Comparison of ENCODE assay signal across 8 cellular contexts in the genomic region with DNA sequence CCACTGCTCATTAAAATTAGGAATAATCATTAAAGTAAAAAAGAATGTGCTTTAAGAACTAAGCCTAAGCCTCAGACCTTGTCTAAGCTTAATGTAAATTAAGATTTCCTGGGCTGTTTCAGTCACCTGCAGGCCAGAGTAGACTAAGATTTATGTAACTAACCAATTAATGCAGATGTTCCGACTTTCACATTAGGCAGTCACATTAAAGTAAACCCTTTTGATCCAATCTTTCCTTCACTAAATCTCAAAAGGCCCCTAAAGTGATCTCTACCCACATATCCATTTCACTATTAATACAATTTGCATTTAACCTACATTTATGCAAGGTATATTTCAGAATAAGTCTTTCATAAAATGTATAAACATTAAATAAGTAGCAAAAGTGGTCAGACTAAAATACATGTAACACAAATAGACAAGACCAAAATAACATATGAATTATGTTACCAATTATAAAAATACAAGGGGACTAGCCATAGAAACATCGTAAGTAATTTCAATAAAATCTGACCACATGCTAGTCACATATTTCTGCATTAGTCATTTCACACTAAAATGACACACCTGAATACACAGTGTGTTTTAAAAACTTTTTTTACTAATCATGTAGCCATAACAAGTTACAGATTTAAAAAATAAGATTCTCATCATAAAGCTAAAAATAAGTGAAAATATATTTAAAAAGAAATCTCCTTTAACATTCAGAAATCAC. TPM values are rescaled to one million over a fixed set of nuclear protein-coding genes. Genes with fewer than 3 reads are reported as not detected.
DNase-seq lines count a peak whose midpoint lies in the region; ATAC-seq, FAIRE-seq and TF ChIP-seq lines count a peak whose summit lies in the region.

No MANE protein-coding gene starts in this region.

- no peaks in the 10 kb centered on the region for H3K9me3 ChIP-seq in endothelial cell of umbilical vein (replicated peaks; ENCODE audit: control insufficient read depth, insufficient read depth, low read length)

- dilution Hi-C loops in endothelial cell of umbilical vein (cut with MboI; ENCODE audit: extremely low pct_ligation_motif_present, low sequenced_read_pairs), result loop anchor here (25.0 kb wide), 1 partner anchor 183 kb away; no protein-coding TSS in a partner anchor

- H3K27me3 ChIP-seq in endothelial cell of umbilical vein (ENCODE audit: control insufficient read depth in 2 of 2, insufficient read depth in 2 of 2, low read length in 2 of 2), result no peaks in the 10 kb centered on the region

- peak; percentile 48 for ATAC-seq in HG03571 (IDR thresholded peaks at IDR 0.05; ENCODE audit: unreplicated experiment)

- POLR2A ChIA-PET in endothelial cell of umbilical vein (lab: Charles Lee), result no interaction called here

- CTCF ChIA-PET in activated naive CD4-positive, alpha-beta T cell treated with anti-CD3 and anti-CD28 coated beads, Interleukin-2, amount 10 ng/mL, durations not matched to agents 7 days and 5 days (lab: Charles Lee), result interaction anchor here (0.7 kb wide), 1 partner anchor 648 kb away, joined by 3 read pairs; no protein-coding TSS in a partner anchor
- CTCF ChIA-PET in endothelial cell of umbilical vein (lab: Charles Lee), result interaction anchor here (1.0 to 1.7 kb wide), 4 partner anchors 8 to 471 kb away, joined by 3 to 5 read pairs (median 4); a partner anchor contains a TSS

- H3K4me3 ChIP-seq in endothelial cell of umbilical vein (replicated peaks in 1 of 3; ENCODE audit: insufficient read depth in 1 of 3, low read depth in 1 of 3, low read length in 3 of 3), result peak overlapping the region in 1 of 3 experiments; percentile 7

- peak overlapping the region; percentile 95 for H3K4me2 ChIP-seq in endothelial cell of umbilical vein (ENCODE audit: insufficient read depth, low read length)

- H3K9ac ChIP-seq in endothelial cell of umbilical vein (replicated peaks; ENCODE audit: extremely low read depth, insufficient read depth, low read length), result no peak overlapping the region

- no TSS peak for BruUV-seq in endothelial cell of umbilical vein (replicated peaks; lab: Mats Ljungman, UMichigan)

- H2AFZ ChIP-seq in endothelial cell of umbilical vein (ENCODE audit: low read depth, low read length), result no peak overlapping the region

- no peak for FAIRE-seq in endothelial cell of umbilical vein (lab: Jason Lieb, UNC)

- peak overlapping the region; percentile 95 for H3K4me3 Mint-ChIP-seq in activated naive CD4-positive, alpha-beta T cell treated with anti-CD3 and anti-CD28 coated beads, Interleukin-2, amount 50 U/mL, for 24 hours
- no peak overlapping the region for H3K4me3 Mint-ChIP-seq in activated naive CD4-positive, alpha-beta T cell treated with anti-CD3 and anti-CD28 coated beads, Interleukin-2, amount 10 ng/mL, durations not matched to agents 7 days and 5 days

- no peaks in the 10 kb centered on the region for H3K9me1 ChIP-seq in endothelial cell of umbilical vein (replicated peaks; ENCODE audit: control insufficient read depth, extremely low read depth, insufficient read depth, low read length)

- H3K36me3 ChIP-seq in endothelial cell of umbilical vein (ENCODE audit: control insufficient read depth in 2 of 2, extremely low read depth in 1 of 2, insufficient read depth in 2 of 2, low read length in 2 of 2), result no peaks in the 10 kb centered on the region

- peaks cover 86% of the 10 kb centered on the region for H3K79me2 ChIP-seq in endothelial cell of umbilical vein (ENCODE audit: control insufficient read depth, insufficient read depth, low read length)

- TF ChIP-seq POLR2A in endothelial cell of umbilical vein (IDR thresholded peaks at IDR 0.05; ENCODE audit: low read depth, low read length), result no peak

- TF ChIP-seq CTCF in endothelial cell of umbilical vein (IDR thresholded peaks at IDR 0.05; ENCODE audit: extremely low read depth in 1 of 2, insufficient read depth in 1 of 2, low read depth in 1 of 2, low read length in 2 of 2), result no peak

- peaks cover 29% of the 10 kb centered on the region for H3K36me3 Mint-ChIP-seq in activated naive CD4-positive, alpha-beta T cell treated with anti-CD3 and anti-CD28 coated beads, Interleukin-2, amount 50 U/mL, for 24 hours
- peaks cover 36% of the 10 kb centered on the region for H3K36me3 Mint-ChIP-seq in activated naive CD4-positive, alpha-beta T cell treated with anti-CD3 and anti-CD28 coated beads, Interleukin-2, amount 10 ng/mL, durations not matched to agents 7 days and 5 days

- H3K27ac ChIP-seq in endothelial cell of umbilical vein (ENCODE audit: insufficient read depth, low read depth, low read length), result no peak overlapping the region
- H3K27ac ChIP-seq in temporal lobe (ENCODE audit: low read depth, low read length), result peak overlapping the region; percentile 12

- peaks cover 46% of the 10 kb centered on the region for H3K4me1 ChIP-seq in endothelial cell of umbilical vein (ENCODE audit: control insufficient read depth, extremely low read depth, insufficient read depth, low read length)

- no peak for DNase-seq in activated naive CD4-positive, alpha-beta T cell treated with anti-CD3 and anti-CD28 coated beads, Interleukin-2, amount 10 ng/mL, durations not matched to agents 7 days and 5 days
- DNase-seq in endothelial cell of umbilical vein (ENCODE audit: low read depth, low spot score), result no peak
- no peak for DNase-seq in 8988T
- no peak for DNase-seq in activated gamma-delta T cell treated with Interleukin-2 at 50 U/mL for 16 hours
- DNase-seq in NCI-H1105 (lab: John Stamatoyannopoulos, UW), result no peak

- peaks cover 84% of the 10 kb centered on the region for H3K4me1 Mint-ChIP-seq in activated naive CD4-positive, alpha-beta T cell treated with anti-CD3 and anti-CD28 coated beads, Interleukin-2, amount 50 U/mL, for 24 hours
- peaks cover 54% of the 10 kb centered on the region for H3K4me1 Mint-ChIP-seq in activated naive CD4-positive, alpha-beta T cell treated with anti-CD3 and anti-CD28 coated beads, Interleukin-2, amount 10 ng/mL, durations not matched to agents 7 days and 5 days

- H4K20me1 ChIP-seq in endothelial cell of umbilical vein (replicated peaks; ENCODE audit: control insufficient read depth, extremely low read depth, insufficient read depth, low read length), result peaks cover 3% of the 10 kb centered on the region

- H3K27ac Mint-ChIP-seq in activated naive CD4-positive, alpha-beta T cell treated with anti-CD3 and anti-CD28 coated beads, Interleukin-2, amount 50 U/mL, for 24 hours, result peak overlapping the region; percentile 49
- H3K27ac Mint-ChIP-seq in activated naive CD4-positive, alpha-beta T cell treated with anti-CD3 and anti-CD28 coated beads, Interleukin-2, amount 10 ng/mL, durations not matched to agents 7 days and 5 days, result no peak overlapping the region

- no peaks in the 10 kb centered on the region for H3K27me3 Mint-ChIP-seq in activated naive CD4-positive, alpha-beta T cell treated with anti-CD3 and anti-CD28 coated beads, Interleukin-2, amount 50 U/mL, for 24 hours
- H3K27me3 Mint-ChIP-seq in activated naive CD4-positive, alpha-beta T cell treated with anti-CD3 and anti-CD28 coated beads, Interleukin-2, amount 10 ng/mL, durations not matched to agents 7 days and 5 days, result no peaks in the 10 kb centered on the region

- intact Hi-C loops in endothelial cell of umbilical vein (cut with micrococcal nuclease), result no loop called here

- no peaks in the 10 kb centered on the region for H3K9me3 Mint-ChIP-seq in activated naive CD4-positive, alpha-beta T cell treated with anti-CD3 and anti-CD28 coated beads, Interleukin-2, amount 50 U/mL, for 24 hours
- no peaks in the 10 kb centered on the region for H3K9me3 Mint-ChIP-seq in activated naive CD4-positive, alpha-beta T cell treated with anti-CD3 and anti-CD28 coated beads, Interleukin-2, amount 10 ng/mL, durations not matched to agents 7 days and 5 days

TF ChIP-seq in endothelial cell of umbilical vein, 7 proteins besides CTCF, POLR2A, EP300 and RAD21:
- TF ChIP-seq JUN (IDR thresholded peaks at IDR 0.05; ENCODE audit: borderline replicate concordance, insufficient read depth, insufficient read length, low read depth) (no peak), POLR2AphosphoS5 (IDR thresholded peaks at IDR 0.05; ENCODE audit: insufficient read depth, low read depth, low read length) (no peak), FOS (IDR thresholded peaks at IDR 0.05; ENCODE audit: borderline replicate concordance, insufficient read depth, low read length) (no peak), EZH2 (IDR thresholded peaks at IDR 0.05; ENCODE audit: borderline replicate concordance, low read depth, low read length, severe bottlenecking) (no peak), MYC (IDR thresholded peaks at IDR 0.05; ENCODE audit: low read depth, low read length) (no peak), GATA2 (IDR thresholded peaks at IDR 0.05; ENCODE audit: insufficient read depth, insufficient read length, low read depth, low read length) (no peak)
- TF ChIP-seq, protein P1, sequence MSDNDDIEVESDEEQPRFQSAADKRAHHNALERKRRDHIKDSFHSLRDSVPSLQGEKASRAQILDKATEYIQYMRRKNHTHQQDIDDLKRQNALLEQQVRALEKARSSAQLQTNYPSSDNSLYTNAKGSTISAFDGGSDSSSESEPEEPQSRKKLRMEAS (IDR thresholded peaks at IDR 0.05; ENCODE audit: insufficient read depth, insufficient read length), result no peak

RNA-seq across cellular contexts. Expression of a gene that starts 7.7 kb away (rescaled TPM):
- 17.0 and 21.2 TPM in 2 replicates for total RNA-seq in endothelial cell of umbilical vein
- polyA plus RNA-seq in endothelial cell of umbilical vein, result 3.0 and 4.1 TPM in 2 replicates
- polyA plus RNA-seq in endothelial cell of umbilical vein (2011; cell fraction: cytosol; rRNA removed), result 5.4 and 5.5 TPM in 2 replicates
- 6.4 and 8.2 TPM in 2 replicates for polyA plus RNA-seq in endothelial cell of umbilical vein (2011; cell fraction: nucleus; rRNA removed)
- polyA plus RNA-seq in endothelial cell of umbilical vein (2012), result 11.5 and 15.6 TPM in 2 replicates
- polyA minus RNA-seq in endothelial cell of umbilical vein, result 12.0 and 13.3 TPM in 2 replicates
- 50.7 TPM for polyA minus RNA-seq in endothelial cell of umbilical vein (2011; cell fraction: cytosol; rRNA and poly(A)+ RNA removed)
- 20.7 and 29.0 TPM in 2 replicates for polyA minus RNA-seq in endothelial cell of umbilical vein (2011; cell fraction: nucleus; rRNA and poly(A)+ RNA removed)
- 11.1 TPM for total RNA-seq in temporal lobe
